ENCODE assay signal across 1 cellular context in the genomic region with DNA sequence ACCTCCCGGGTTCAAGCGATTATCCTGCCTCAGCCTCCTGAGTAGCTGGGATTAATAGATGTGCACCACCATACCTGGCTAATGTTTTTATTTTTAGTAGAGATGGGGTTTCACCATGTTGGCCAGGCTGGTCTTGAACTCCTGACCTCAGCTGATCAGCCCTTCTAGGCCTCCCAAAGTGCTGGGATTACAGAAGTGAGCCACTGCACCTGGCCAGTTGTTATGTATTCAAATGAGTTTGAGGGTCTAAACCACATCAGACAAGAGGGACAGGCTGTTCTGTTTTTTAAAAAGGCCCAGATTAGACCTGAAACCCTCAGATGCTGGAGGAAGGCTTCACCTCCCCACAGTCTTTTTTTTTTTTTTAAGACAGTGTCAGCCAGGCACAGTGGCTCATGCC.
TF ChIP-seq lines count a peak whose summit lies in the region.

No MANE protein-coding gene starts in this region.

TF ChIP-seq in GM12878, 131 proteins besides CTCF, POLR2A, EP300 and RAD21 (continued from another document):
- TF ChIP-seq, protein P1, sequence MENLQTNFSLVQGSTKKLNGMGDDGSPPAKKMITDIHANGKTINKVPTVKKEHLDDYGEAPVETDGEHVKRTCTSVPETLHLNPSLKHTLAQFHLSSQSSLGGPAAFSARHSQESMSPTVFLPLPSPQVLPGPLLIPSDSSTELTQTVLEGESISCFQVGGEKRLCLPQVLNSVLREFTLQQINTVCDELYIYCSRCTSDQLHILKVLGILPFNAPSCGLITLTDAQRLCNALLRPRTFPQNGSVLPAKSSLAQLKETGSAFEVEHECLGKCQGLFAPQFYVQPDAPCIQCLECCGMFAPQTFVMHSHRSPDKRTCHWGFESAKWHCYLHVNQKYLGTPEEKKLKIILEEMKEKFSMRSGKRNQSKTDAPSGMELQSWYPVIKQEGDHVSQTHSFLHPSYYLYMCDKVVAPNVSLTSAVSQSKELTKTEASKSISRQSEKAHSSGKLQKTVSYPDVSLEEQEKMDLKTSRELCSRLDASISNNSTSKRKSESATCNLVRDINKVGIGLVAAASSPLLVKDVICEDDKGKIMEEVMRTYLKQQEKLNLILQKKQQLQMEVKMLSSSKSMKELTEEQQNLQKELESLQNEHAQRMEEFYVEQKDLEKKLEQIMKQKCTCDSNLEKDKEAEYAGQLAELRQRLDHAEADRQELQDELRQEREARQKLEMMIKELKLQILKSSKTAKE (IDR thresholded peaks at IDR 0.05; ENCODE audit: low read depth, poor library complexity, severe bottlenecking): peak; percentile 32
- TF ChIP-seq, protein P2, sequence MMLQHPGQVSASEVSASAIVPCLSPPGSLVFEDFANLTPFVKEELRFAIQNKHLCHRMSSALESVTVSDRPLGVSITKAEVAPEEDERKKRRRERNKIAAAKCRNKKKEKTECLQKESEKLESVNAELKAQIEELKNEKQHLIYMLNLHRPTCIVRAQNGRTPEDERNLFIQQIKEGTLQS (IDR thresholded peaks at IDR 0.05; ENCODE audit: borderline replicate concordance, extremely low read depth, low read depth, low read length): no peak
- no peak for TF ChIP-seq ZNF207 (IDR thresholded peaks at IDR 0.05; ENCODE audit: borderline replicate concordance)
- TF ChIP-seq WRNIP1 (IDR thresholded peaks at IDR 0.05; ENCODE audit: borderline replicate concordance, low read depth, low read length): no peak
- TF ChIP-seq TBL1XR1 (IDR thresholded peaks at IDR 0.05; ENCODE audit: low read depth, low read length): no peak
- TF ChIP-seq NR2C1 (IDR thresholded peaks at IDR 0.05): no peak
- TF ChIP-seq, protein P3, sequence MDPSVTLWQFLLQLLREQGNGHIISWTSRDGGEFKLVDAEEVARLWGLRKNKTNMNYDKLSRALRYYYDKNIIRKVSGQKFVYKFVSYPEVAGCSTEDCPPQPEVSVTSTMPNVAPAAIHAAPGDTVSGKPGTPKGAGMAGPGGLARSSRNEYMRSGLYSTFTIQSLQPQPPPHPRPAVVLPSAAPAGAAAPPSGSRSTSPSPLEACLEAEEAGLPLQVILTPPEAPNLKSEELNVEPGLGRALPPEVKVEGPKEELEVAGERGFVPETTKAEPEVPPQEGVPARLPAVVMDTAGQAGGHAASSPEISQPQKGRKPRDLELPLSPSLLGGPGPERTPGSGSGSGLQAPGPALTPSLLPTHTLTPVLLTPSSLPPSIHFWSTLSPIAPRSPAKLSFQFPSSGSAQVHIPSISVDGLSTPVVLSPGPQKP (IDR thresholded peaks at IDR 0.05; ENCODE audit: low read depth, low read length): no peak
- TF ChIP-seq RUNX3 (IDR thresholded peaks at IDR 0.05; ENCODE audit: low read length): peak; percentile 91
- TF ChIP-seq PRDM15 (CRISPR knock-in tag; IDR thresholded peaks at IDR 0.05): no peak
- no peak for TF ChIP-seq REST (IDR thresholded peaks at IDR 0.05; ENCODE audit: low read depth, low read length)
- no peak for TF ChIP-seq CBX5 (IDR thresholded peaks at IDR 0.05; ENCODE audit: low read depth)
- peak; percentile 79 for TF ChIP-seq NR2F1 (conservative IDR thresholded peaks at IDR 0.05)
